ENCODE assay signal across 9 cellular contexts in the genomic region with DNA sequence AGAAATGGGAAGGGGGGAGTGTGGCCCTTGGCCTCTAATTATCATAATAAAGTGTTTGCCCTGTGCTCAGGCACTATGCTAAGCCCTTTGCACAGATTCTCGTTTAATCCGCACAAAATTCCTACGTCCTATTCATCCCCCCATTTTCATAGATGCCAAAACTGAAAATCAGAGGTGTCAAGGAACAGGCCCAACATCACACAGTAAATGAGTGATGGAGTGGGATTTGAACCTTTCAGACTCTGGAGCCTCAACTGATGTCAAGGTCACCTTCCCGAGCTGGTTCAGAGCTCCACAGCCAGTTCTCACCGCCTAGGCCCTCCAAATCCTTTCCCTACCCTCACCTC.
DNase-seq lines count a peak whose midpoint lies in the region; ATAC-seq and TF ChIP-seq lines count a peak whose summit lies in the region.
"Had no signal": no experiment of that assay in that cellular context is flagged by ENCODE, and none has a peak within 500 bp of the region (broad histone marks: within the 10 kb centered on the region; RNA-seq: fewer than 3 reads in every experiment).

No MANE protein-coding gene starts in this region.

- H3K9ac ChIP-seq in HUES6 (ENCODE audit: low read length), result peak overlapping the region; percentile 10

- H3K27ac Mint-ChIP-seq in stimulated activated naive B cell treated with anti-CD40 and anti-IgM and Interleukin-4, amounts not matched to agents 10 μg/mL and 1 μg/mL and 100 μg/mL, for 72 hours, result no peak overlapping the region
- H3K27ac Mint-ChIP-seq: activated CD4-positive, alpha-beta T cell treated with anti-CD3 and anti-CD28 coated beads, Interleukin-2, amount 10 ng/mL, durations not matched to agents 7 days and 5 days had no signal

- H3K4me1 ChIP-seq in HUES6 (ENCODE audit: control insufficient read depth, insufficient read depth, low read length) (peaks cover 20% of the 10 kb centered on the region), adrenal gland (replicated peaks in 1 of 2) (peaks cover 35 to 38% of the 10 kb centered on the region in 2 donors), stomach (peaks cover 30 to 51% (median 44%) of the 10 kb centered on the region in 4 donors)

- H3K27me3 Mint-ChIP-seq in stimulated activated naive B cell treated with anti-CD40 and anti-IgM and Interleukin-4, amounts not matched to agents 10 μg/mL and 1 μg/mL and 100 μg/mL, for 72 hours, result no peaks in the 10 kb centered on the region
- H3K27me3 Mint-ChIP-seq: activated CD4-positive, alpha-beta T cell treated with anti-CD3 and anti-CD28 coated beads, Interleukin-2, amount 10 ng/mL, durations not matched to agents 7 days and 5 days had no signal

- H3K9me3 Mint-ChIP-seq in stimulated activated naive B cell treated with anti-CD40 and anti-IgM and Interleukin-4, amounts not matched to agents 10 μg/mL and 1 μg/mL and 100 μg/mL, for 72 hours, result no peaks in the 10 kb centered on the region
- H3K9me3 Mint-ChIP-seq: activated CD4-positive, alpha-beta T cell treated with anti-CD3 and anti-CD28 coated beads, Interleukin-2, amount 10 ng/mL, durations not matched to agents 7 days and 5 days had no signal

- intact Hi-C loops in adrenal gland (cut with DNase I), result no loop called here
- intact Hi-C loops in stomach (cut with DNase I; ENCODE audit: low total_unique reads), result no loop called here

- H3K36me3 Mint-ChIP-seq in stimulated activated naive B cell treated with anti-CD40 and anti-IgM and Interleukin-4, amounts not matched to agents 10 μg/mL and 1 μg/mL and 100 μg/mL, for 72 hours, result no peaks in the 10 kb centered on the region

- no peak overlapping the region for H3K4me3 Mint-ChIP-seq in stimulated activated naive B cell treated with anti-CD40 and anti-IgM and Interleukin-4, amounts not matched to agents 10 μg/mL and 1 μg/mL and 100 μg/mL, for 72 hours
- H3K4me3 Mint-ChIP-seq: activated CD4-positive, alpha-beta T cell treated with anti-CD3 and anti-CD28 coated beads, Interleukin-2, amount 10 ng/mL, durations not matched to agents 7 days and 5 days had no signal

- no peak for TF ChIP-seq POLR2A in adrenal gland (IDR thresholded peaks at IDR 0.05)
- TF ChIP-seq POLR2A in stomach (IDR thresholded peaks at IDR 0.05), result no peak

- WGBS in adrenal gland, 4 donors, result 37 to 50% (median 43%) methylated on average over 5 of the region's 5 CpGs
- 36 to 64% (median 54%) methylated on average over 5 of the region's 5 CpGs for WGBS in stomach, 5 donors

- ATAC-seq in HG03432 (IDR thresholded peaks at IDR 0.05; ENCODE audit: unreplicated experiment) (no peak), GM18520 (IDR thresholded peaks at IDR 0.05; ENCODE audit: unreplicated experiment) (no peak)
- no peak for ATAC-seq in stimulated activated naive B cell treated with anti-CD40 and anti-IgM and Interleukin-4, amounts not matched to agents 10 μg/mL and 1 μg/mL and 100 μg/mL, for 72 hours (replicated peaks)

- H3K27ac ChIP-seq in HUES6 (ENCODE audit: low read depth, low read length), result peak overlapping the region; percentile 44; the same call in 1 of the 2 replicates
- H3K27ac ChIP-seq in adrenal gland, result peak overlapping the region; percentile 69 to 91 (median 87)
- H3K27ac ChIP-seq in layer of hippocampus (ENCODE audit: low read depth, low read length), result peak overlapping the region; percentile 81
- H3K27ac ChIP-seq in stomach, result peak overlapping the region; percentile 80 to 96 (median 82)

- no peak for TF ChIP-seq CTCF in adrenal gland (IDR thresholded peaks at IDR 0.05)
- no peak for TF ChIP-seq CTCF in stomach (IDR thresholded peaks at IDR 0.05)

- H3K36me3 ChIP-seq in HUES6 (ENCODE audit: control insufficient read depth, insufficient read depth, low read length) (no peaks in the 10 kb centered on the region), adrenal gland (replicated peaks in 1 of 2) (no peaks in the 10 kb centered on the region), stomach (no peaks in the 10 kb centered on the region)

- no peaks in the 10 kb centered on the region for H3K9me3 ChIP-seq in HUES6 (ENCODE audit: control insufficient read depth, insufficient read depth, low read depth, low read length)
- no peaks in the 10 kb centered on the region for H3K9me3 ChIP-seq in adrenal gland (replicated peaks in 1 of 3)
- H3K9me3 ChIP-seq in stomach, result no peaks in the 10 kb centered on the region

- no peaks in the 10 kb centered on the region for H3K27me3 ChIP-seq in HUES6 (ENCODE audit: control insufficient read depth, insufficient read depth, low read length)
- no peaks in the 10 kb centered on the region for H3K27me3 ChIP-seq in adrenal gland
- no peaks in the 10 kb centered on the region for H3K27me3 ChIP-seq in layer of hippocampus (ENCODE audit: control insufficient read depth, insufficient read depth, low read length)
- H3K27me3 ChIP-seq in stomach, result no peaks in the 10 kb centered on the region

- peaks cover 21 to 39% of the 10 kb centered on the region in 2 donors for H3K4me1 Mint-ChIP-seq in stimulated activated naive B cell treated with anti-CD40 and anti-IgM and Interleukin-4, amounts not matched to agents 10 μg/mL and 1 μg/mL and 100 μg/mL, for 72 hours

- H3K4me3 ChIP-seq in HUES6 (ENCODE audit: low read depth, low read length), result peak overlapping the region; percentile 42
- H3K4me3 ChIP-seq in adrenal gland, result no peak overlapping the region
- no peak overlapping the region for H3K4me3 ChIP-seq in stomach

- no peak for DNase-seq in adrenal gland
- no peak for DNase-seq in stomach
- no peak for DNase-seq in stimulated activated naive B cell treated with anti-CD40 and anti-IgM and Interleukin-4, amounts not matched to agents 10 μg/mL and 1 μg/mL and 100 μg/mL, for 72 hours
- DNase-seq in C1 segment of cervical spinal cord (lab: John Stamatoyannopoulos, UW), result no peak

- TF ChIP-seq EP300 in stomach (IDR thresholded peaks at IDR 0.05), result no peak
